In the genomic region with DNA sequence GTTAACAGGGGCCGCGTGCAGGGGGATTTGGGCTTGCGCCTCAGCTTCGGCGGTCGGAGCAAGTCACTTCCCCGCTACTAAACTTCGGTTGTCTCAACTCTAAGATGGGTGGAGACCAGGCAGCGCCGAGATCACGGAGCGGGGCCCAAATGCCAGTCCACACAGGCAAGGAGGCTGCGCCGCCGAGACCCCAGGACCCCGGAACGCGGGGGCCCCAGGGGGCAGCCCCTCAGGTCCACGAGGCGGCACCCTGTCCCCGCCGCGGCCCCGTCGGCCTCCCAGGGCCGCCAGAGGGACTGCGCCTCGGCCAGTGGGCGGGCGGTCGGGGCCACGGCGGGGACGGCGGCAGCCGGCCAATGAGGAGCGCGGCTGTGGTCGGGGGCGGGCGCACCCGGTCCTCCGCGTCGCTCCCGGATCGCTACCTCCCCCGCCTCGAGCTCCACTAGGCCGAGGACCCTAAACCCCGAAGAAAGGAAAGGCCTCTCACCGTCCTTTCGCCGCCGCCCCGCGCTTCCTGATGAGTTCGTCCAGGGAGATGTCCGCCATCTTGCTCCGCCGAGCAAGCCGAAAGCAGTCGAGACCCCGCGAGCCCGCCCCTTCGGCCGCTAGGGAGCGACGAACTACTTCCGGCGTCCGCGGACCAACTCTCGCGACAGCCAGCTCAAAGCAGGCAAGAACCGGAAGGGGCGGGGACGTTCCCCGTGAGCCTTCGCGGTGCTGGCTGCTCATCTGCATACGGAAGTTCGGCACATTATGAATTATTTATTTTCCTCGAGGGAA, we compare ENCODE assay signal across 1 cellular context.
TF ChIP-seq lines count a peak whose summit lies in the region.

A gene with protein sequence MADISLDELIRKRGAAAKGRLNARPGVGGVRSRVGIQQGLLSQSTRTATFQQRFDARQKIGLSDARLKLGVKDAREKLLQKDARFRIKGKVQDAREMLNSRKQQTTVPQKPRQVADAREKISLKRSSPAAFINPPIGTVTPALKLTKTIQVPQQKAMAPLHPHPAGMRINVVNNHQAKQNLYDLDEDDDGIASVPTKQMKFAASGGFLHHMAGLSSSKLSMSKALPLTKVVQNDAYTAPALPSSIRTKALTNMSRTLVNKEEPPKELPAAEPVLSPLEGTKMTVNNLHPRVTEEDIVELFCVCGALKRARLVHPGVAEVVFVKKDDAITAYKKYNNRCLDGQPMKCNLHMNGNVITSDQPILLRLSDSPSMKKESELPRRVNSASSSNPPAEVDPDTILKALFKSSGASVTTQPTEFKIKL (minus strand): TSS at position 572 of the 780 bp plus-strand sequence. CDS start 26 bp downstream, at position 546.

TF ChIP-seq in WTC11, 78 proteins besides CTCF, POLR2A, EP300 and RAD21 (continued from another document):
- TF ChIP-seq ZNF281 (CRISPR knock-in tag; IDR thresholded peaks at IDR 0.05): no peak
- no peak for TF ChIP-seq TEAD1 (CRISPR knock-in tag; IDR thresholded peaks at IDR 0.05)
- TF ChIP-seq GABPB1 (CRISPR knock-in tag; IDR thresholded peaks at IDR 0.05): peak; percentile 11; the same call in 1 of the 2 replicates
- TF ChIP-seq, protein P1, sequence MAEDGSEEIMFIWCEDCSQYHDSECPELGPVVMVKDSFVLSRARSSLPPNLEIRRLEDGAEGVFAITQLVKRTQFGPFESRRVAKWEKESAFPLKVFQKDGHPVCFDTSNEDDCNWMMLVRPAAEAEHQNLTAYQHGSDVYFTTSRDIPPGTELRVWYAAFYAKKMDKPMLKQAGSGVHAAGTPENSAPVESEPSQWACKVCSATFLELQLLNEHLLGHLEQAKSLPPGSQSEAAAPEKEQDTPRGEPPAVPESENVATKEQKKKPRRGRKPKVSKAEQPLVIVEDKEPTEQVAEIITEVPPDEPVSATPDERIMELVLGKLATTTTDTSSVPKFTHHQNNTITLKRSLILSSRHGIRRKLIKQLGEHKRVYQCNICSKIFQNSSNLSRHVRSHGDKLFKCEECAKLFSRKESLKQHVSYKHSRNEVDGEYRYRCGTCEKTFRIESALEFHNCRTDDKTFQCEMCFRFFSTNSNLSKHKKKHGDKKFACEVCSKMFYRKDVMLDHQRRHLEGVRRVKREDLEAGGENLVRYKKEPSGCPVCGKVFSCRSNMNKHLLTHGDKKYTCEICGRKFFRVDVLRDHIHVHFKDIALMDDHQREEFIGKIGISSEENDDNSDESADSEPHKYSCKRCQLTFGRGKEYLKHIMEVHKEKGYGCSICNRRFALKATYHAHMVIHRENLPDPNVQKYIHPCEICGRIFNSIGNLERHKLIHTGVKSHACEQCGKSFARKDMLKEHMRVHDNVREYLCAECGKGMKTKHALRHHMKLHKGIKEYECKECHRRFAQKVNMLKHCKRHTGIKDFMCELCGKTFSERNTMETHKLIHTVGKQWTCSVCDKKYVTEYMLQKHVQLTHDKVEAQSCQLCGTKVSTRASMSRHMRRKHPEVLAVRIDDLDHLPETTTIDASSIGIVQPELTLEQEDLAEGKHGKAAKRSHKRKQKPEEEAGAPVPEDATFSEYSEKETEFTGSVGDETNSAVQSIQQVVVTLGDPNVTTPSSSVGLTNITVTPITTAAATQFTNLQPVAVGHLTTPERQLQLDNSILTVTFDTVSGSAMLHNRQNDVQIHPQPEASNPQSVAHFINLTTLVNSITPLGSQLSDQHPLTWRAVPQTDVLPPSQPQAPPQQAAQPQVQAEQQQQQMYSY (CRISPR knock-in tag; IDR thresholded peaks at IDR 0.05): no peak
- TF ChIP-seq HMGXB4 (CRISPR knock-in tag; IDR thresholded peaks at IDR 0.05): peak; percentile 56
- no peak for TF ChIP-seq ZNF121 (CRISPR knock-in tag; IDR thresholded peaks at IDR 0.05)
- TF ChIP-seq GTF2I (CRISPR knock-in tag; conservative IDR thresholded peaks at IDR 0.05): no peak
- TF ChIP-seq ZBTB21 (CRISPR knock-in tag; IDR thresholded peaks at IDR 0.05; ENCODE audit: borderline replicate concordance): no peak
- no peak for TF ChIP-seq NFATC4 (CRISPR knock-in tag; IDR thresholded peaks at IDR 0.05)
- TF ChIP-seq ETV6 (CRISPR knock-in tag; IDR thresholded peaks at IDR 0.05): peak; percentile 51; the same call in 1 of the 2 replicates
- no peak for TF ChIP-seq RORB (CRISPR knock-in tag; IDR thresholded peaks at IDR 0.05)
- TF ChIP-seq STAT6 (CRISPR knock-in tag; conservative IDR thresholded peaks at IDR 0.05; ENCODE audit: low read depth): no peak
- TF ChIP-seq MYBL2 (CRISPR knock-in tag; IDR thresholded peaks at IDR 0.05): no peak
- no peak for TF ChIP-seq CREB1 (CRISPR knock-in tag; IDR thresholded peaks at IDR 0.05)
- 0 out of 2 replicates have a peak, but pooled peaks have one; percentile 53 for TF ChIP-seq ZNF232 (CRISPR knock-in tag; IDR thresholded peaks at IDR 0.05)
- TF ChIP-seq HMGA2 (CRISPR knock-in tag; IDR thresholded peaks at IDR 0.05): 0 out of 2 replicates have a peak, but pooled peaks have one; percentile 9
- no peak for TF ChIP-seq SMAD4 (CRISPR knock-in tag; IDR thresholded peaks at IDR 0.05)
TF ChIP-seq in WTC11: peak in this region for 8.
